Comparison of ENCODE assay signal across 1 cellular context in genomic region chr17:64632193-64632592, GRCh38.
TF ChIP-seq lines count a peak whose summit lies in the region.

No MANE protein-coding gene starts in this region.

TF ChIP-seq in IMR-90, 13 proteins besides CTCF, POLR2A, EP300 and RAD21:
- no peak for TF ChIP-seq MAZ (IDR thresholded peaks at IDR 0.05; ENCODE audit: borderline replicate concordance, low read depth, low read length)
- no peak for TF ChIP-seq ELK1 (IDR thresholded peaks at IDR 0.05; ENCODE audit: borderline replicate concordance, low read depth, low read length)
- no peak for TF ChIP-seq NFE2L2 (IDR thresholded peaks at IDR 0.05; ENCODE audit: low read depth, low read length)
- no peak for TF ChIP-seq RFX5 (IDR thresholded peaks at IDR 0.05; ENCODE audit: low read depth, low read length)
- TF ChIP-seq USF2 (IDR thresholded peaks at IDR 0.05; ENCODE audit: low read depth, low read length): no peak
- no peak for TF ChIP-seq MAFK (IDR thresholded peaks at IDR 0.05; ENCODE audit: low read depth, low read length)
- TF ChIP-seq CEBPB (IDR thresholded peaks at IDR 0.05; ENCODE audit: low read depth, low read length): no peak
- no peak for TF ChIP-seq RCOR1 (IDR thresholded peaks at IDR 0.05; ENCODE audit: insufficient replicate concordance, low read length)
- TF ChIP-seq SMC3 (IDR thresholded peaks at IDR 0.05; ENCODE audit: low read depth, low read length): no peak
- no peak for TF ChIP-seq CHD1 (IDR thresholded peaks at IDR 0.05; ENCODE audit: low read depth, low read length)
- no peak for TF ChIP-seq BHLHE40 (IDR thresholded peaks at IDR 0.05; ENCODE audit: low read depth, low read length)
- TF ChIP-seq MXI1 (IDR thresholded peaks at IDR 0.05; ENCODE audit: borderline replicate concordance, low read depth, low read length): no peak
